ENCODE assay signal across 22 cellular contexts in genomic region chr4:129422277-129422676, GRCh38.
DNase-seq lines count a peak whose midpoint lies in the region; ATAC-seq, FAIRE-seq and TF ChIP-seq lines count a peak whose summit lies in the region.
"Had no signal": no experiment of that assay in that cellular context is flagged by ENCODE, and none has a peak within 500 bp of the region (broad histone marks: within the 10 kb centered on the region; RNA-seq: fewer than 3 reads in every experiment).

No MANE protein-coding gene starts in this region.

- H3K27me3 ChIP-seq in GM23338 (ENCODE audit: insufficient read depth) (no peaks in the 10 kb centered on the region), K562 (ENCODE audit: control insufficient read depth in 2 of 2, insufficient read depth in 2 of 2, low read length in 2 of 2) (no peaks in the 10 kb centered on the region)
- H3K27me3 ChIP-seq: BLaER1 treated with 17β-estradiol and CSF1 and Interleukin-3, amounts not matched to agents 10 nM and 100 nM had no signal

- no peak for TF ChIP-seq EP300 in A549 (IDR thresholded peaks at IDR 0.05)
- no peak for TF ChIP-seq EP300 in K562 (IDR thresholded peaks at IDR 0.05; ENCODE audit: low read length)

- H3K9me3 ChIP-seq in A549 (no peaks in the 10 kb centered on the region), K562 (replicated peaks; ENCODE audit: control insufficient read depth, insufficient read depth, low read depth, low read length) (no peaks in the 10 kb centered on the region)
- H3K9me3 ChIP-seq: BLaER1 treated with 17β-estradiol and CSF1 and Interleukin-3, amounts not matched to agents 10 nM and 100 nM; Caco-2 had no signal

- H3K27ac Mint-ChIP-seq in GM23338 = no peak overlapping the region
- H3K27ac Mint-ChIP-seq: B cell; CD4-positive, alpha-beta T cell; CD8-positive, alpha-beta T cell had no signal

- TF ChIP-seq RAD21 in A549 (conservative IDR thresholded peaks at IDR 0.05 in 1 of 2, IDR thresholded peaks at IDR 0.05 in 1 of 2) = no peak
- no peak for TF ChIP-seq RAD21 in K562 (CRISPR knock-in tag; conservative IDR thresholded peaks at IDR 0.05 in 1 of 2, IDR thresholded peaks at IDR 0.05 in 1 of 2)

- no peaks in the 10 kb centered on the region for H3K9me3 Mint-ChIP-seq in GM23338
- H3K9me3 Mint-ChIP-seq: CD4-positive, alpha-beta T cell; CD8-positive, alpha-beta T cell had no signal

- POLR2A ChIA-PET in A549 (lab: Yijun Ruan, JAX) = no interaction called here
- POLR2A ChIA-PET in K562 (lab: Yijun Ruan, JAX) = no interaction called here

- H3K9ac ChIP-seq in K562 (ENCODE audit: insufficient read depth in 1 of 2, low read depth in 2 of 2, low read length in 2 of 2) = no peak overlapping the region
- H3K9ac ChIP-seq: BLaER1 treated with 17β-estradiol and CSF1 and Interleukin-3, amounts not matched to agents 10 nM and 100 nM had no signal

- H3K4me3 Mint-ChIP-seq in GM23338 = no peak overlapping the region
- H3K4me3 Mint-ChIP-seq: B cell; CD4-positive, alpha-beta T cell; CD8-positive, alpha-beta T cell had no signal

- no peaks in the 10 kb centered on the region for H3K36me3 Mint-ChIP-seq in GM23338 (ENCODE audit: low read depth)
- H3K36me3 Mint-ChIP-seq: CD8-positive, alpha-beta T cell had no signal

- no peaks in the 10 kb centered on the region for H3K9me2 ChIP-seq in GM23338 (ENCODE audit: insufficient read depth)

- TF ChIP-seq POLR2A in A549 (IDR thresholded peaks at IDR 0.05; ENCODE audit: low read length) (no peak), K562 (conservative IDR thresholded peaks at IDR 0.05) (no peak)

- H3K4me3 ChIP-seq in A549 = no peak overlapping the region
- H3K4me3 ChIP-seq in GM23338 = no peak overlapping the region
- no peak overlapping the region for H3K4me3 ChIP-seq in K562
- H3K4me3 ChIP-seq: BLaER1 treated with 17β-estradiol and CSF1 and Interleukin-3, amounts not matched to agents 10 nM and 100 nM had no signal

- no peaks in the 10 kb centered on the region for H3K36me3 ChIP-seq in GM23338 (ENCODE audit: insufficient read depth)
- H3K36me3 ChIP-seq in K562 (ENCODE audit: control insufficient read depth, insufficient read depth, low read length) = no peaks in the 10 kb centered on the region
- H3K36me3 ChIP-seq: BLaER1 treated with 17β-estradiol and CSF1 and Interleukin-3, amounts not matched to agents 10 nM and 100 nM had no signal

- no peaks in the 10 kb centered on the region for H3F3A ChIP-seq in GM23338 (replicated peaks; ENCODE audit: low read depth)

- FAIRE-seq in A549 (lab: Jason Lieb, UNC) (no peak), K562 (lab: Jason Lieb, UNC) (no peak)
- FAIRE-seq: A204.1, D721Med, G401.6, GM12891, GM18507 had no signal

- no peaks in the 10 kb centered on the region for H3K27me3 Mint-ChIP-seq in GM23338 (ENCODE audit: insufficient read depth, low read depth, poor library complexity)
- H3K27me3 Mint-ChIP-seq: B cell; CD4-positive, alpha-beta T cell had no signal

- CTCF ChIA-PET in A549 (lab: Yijun Ruan, JAX) = no interaction called here
- CTCF ChIA-PET in K562 (lab: Yijun Ruan, JAX; ENCODE audit: low intra/inter-chr PET ratio) = no interaction called here

- H3K9me1 ChIP-seq in K562 (ENCODE audit: control insufficient read depth, insufficient read depth, low read length) = no peaks in the 10 kb centered on the region

- TF ChIP-seq CTCF in A549 (IDR thresholded peaks at IDR 0.05) (no peak), GM23338 (conservative IDR thresholded peaks at IDR 0.05; ENCODE audit: low read depth in 2 of 2) (no peak), K562 (IDR thresholded peaks at IDR 0.05 in 2 of 3, conservative IDR thresholded peaks at IDR 0.05 in 1 of 3; ENCODE audit: insufficient read depth in 2 of 3, low read depth in 1 of 3, low read length in 3 of 3) (no peak), GM13976 (IDR thresholded peaks at IDR 0.05; ENCODE audit: borderline replicate concordance, control extremely low read depth, extremely low read depth, insufficient read depth, missing control alignments) (no peak)

- H3K4me2 ChIP-seq in A549 = no peak overlapping the region
- H3K4me2 ChIP-seq in GM23338 = no peak overlapping the region
- no peak overlapping the region for H3K4me2 ChIP-seq in K562 (ENCODE audit: insufficient read depth, low read length)
- H3K4me2 ChIP-seq: BLaER1 treated with 17β-estradiol and CSF1 and Interleukin-3, amounts not matched to agents 10 nM and 100 nM had no signal

- no peaks in the 10 kb centered on the region for H3K79me2 ChIP-seq in GM23338 (replicated peaks; ENCODE audit: insufficient read depth)
- H3K79me2 ChIP-seq in K562 (ENCODE audit: control insufficient read depth, insufficient read depth, low read length) = no peaks in the 10 kb centered on the region

- no TSS peak for BruUV-seq in K562 (replicated peaks; lab: Mats Ljungman, UMichigan)

- H3K4me1 Mint-ChIP-seq in GM23338 = no peaks in the 10 kb centered on the region
- H3K4me1 Mint-ChIP-seq: B cell had no signal

- in situ Hi-C loops in K562 (cut with MboI) (no loop called here), GM13976 (cut with MboI; ENCODE audit: low sequenced_read_pairs, unreplicated experiment) (no loop called here)

- no peaks in the 10 kb centered on the region for H4K20me1 ChIP-seq in GM23338 (replicated peaks; ENCODE audit: insufficient read depth)
- no peaks in the 10 kb centered on the region for H4K20me1 ChIP-seq in K562 (replicated peaks; ENCODE audit: control insufficient read depth, insufficient read depth, low read length)
- H4K20me1 ChIP-seq: BLaER1 treated with 17β-estradiol and CSF1 and Interleukin-3, amounts not matched to agents 10 nM and 100 nM had no signal

- intact Hi-C loops in K562 (cut with micrococcal nuclease) = no loop called here

- no peaks in the 10 kb centered on the region for H3K4me1 ChIP-seq in A549
- no peaks in the 10 kb centered on the region for H3K4me1 ChIP-seq in GM23338 (ENCODE audit: insufficient read depth)
- no peaks in the 10 kb centered on the region for H3K4me1 ChIP-seq in K562 (replicated peaks in 1 of 2; ENCODE audit: control insufficient read depth in 2 of 2, insufficient read depth in 2 of 2, low read length in 2 of 2)
- H3K4me1 ChIP-seq: BLaER1 treated with 17β-estradiol and CSF1 and Interleukin-3, amounts not matched to agents 10 nM and 100 nM; Caco-2 had no signal

- DNase-seq in A549 (ENCODE audit: low read depth in 1 of 2, low spot score in 1 of 2) (no peak), GM23338 (ENCODE audit: low spot score) (no peak), K562 (ENCODE audit: extremely low read depth in 1 of 4, low spot score in 3 of 4) (no peak), GM13976 (ENCODE audit: low spot score) (no peak)
- DNase-seq: 8988T; AML-193; Caco-2; Calu3; CD4-positive, alpha-beta T cell; CD8-positive, alpha-beta T cell; DMS79 treated with DMSO at 0.1 percent for 48 hours; GF-D8 had no signal

- ATAC-seq in A549 = no peak
- no peak for ATAC-seq in GM23338
- ATAC-seq in K562 = no peak
- no peak for ATAC-seq in GM19324 (IDR thresholded peaks at IDR 0.05; ENCODE audit: low FRiP score, unreplicated experiment)
- ATAC-seq in HG03354 (IDR thresholded peaks at IDR 0.05; ENCODE audit: poor library complexity, severe bottlenecking, unreplicated experiment) = no peak
- ATAC-seq: CD8-positive, alpha-beta T cell had no signal

- H2AFZ ChIP-seq in GM23338 (peak overlapping the region; percentile 64; the same call in 1 of the 2 replicates), K562 (ENCODE audit: low read depth, low read length) (no peak overlapping the region)

- H3K27ac ChIP-seq in A549 = no peak overlapping the region
- H3K27ac ChIP-seq in GM23338 (ENCODE audit: low read depth) = no peak overlapping the region
- H3K27ac ChIP-seq in K562 (ENCODE audit: extremely low read depth, low read depth, low read length) = no peak overlapping the region
- H3K27ac ChIP-seq: BLaER1 treated with 17β-estradiol and CSF1 and Interleukin-3, amounts not matched to agents 10 nM and 100 nM; C4-2B had no signal

TF ChIP-seq in A549, 52 proteins besides CTCF, POLR2A, EP300 and RAD21:
- no peak for TF ChIP-seq CHD2 (IDR thresholded peaks at IDR 0.05; ENCODE audit: low read length, partially characterized antibody)
- peak; percentile 33 for TF ChIP-seq MAFK (IDR thresholded peaks at IDR 0.05; ENCODE audit: partially characterized antibody)
- no peak for TF ChIP-seq RCOR1 (IDR thresholded peaks at IDR 0.05; ENCODE audit: low read depth, low read length)
- TF ChIP-seq FOXS1 (CRISPR knock-in tag; IDR thresholded peaks at IDR 0.05) = no peak
- no peak for TF ChIP-seq ATOH8 (CRISPR knock-in tag; IDR thresholded peaks at IDR 0.05; ENCODE audit: low read depth)

TF ChIP-seq in GM23338, 12 proteins besides CTCF, POLR2A, EP300 and RAD21 (continues in another document):
- no peak for TF ChIP-seq STAT1 (IDR thresholded peaks at IDR 0.05; ENCODE audit: unreplicated experiment)
- TF ChIP-seq ETS1 (IDR thresholded peaks at IDR 0.05) = no peak

TF ChIP-seq in K562, 482 proteins besides CTCF, POLR2A, EP300 and RAD21:
- TF ChIP-seq DNMT1 (IDR thresholded peaks at IDR 0.05) (no peak), ZNF316 (IDR thresholded peaks at IDR 0.05) (peak; percentile 16; the same call in 1 of the 2 replicates), MAFF (IDR thresholded peaks at IDR 0.05; ENCODE audit: low read length) (0 out of 2 replicates have a peak, but pooled peaks have one; percentile 17)

Comparison
In these comparisons a context has a peak if more than half of its experiments do, and no peak if none do; other contexts are left out.
1. Of the 35 proteins assayed by ChIP-seq in both K562 and A549: peak only in K562: none; only in A549: MAFK; in both: none; in neither: 34.